In the genomic region with DNA sequence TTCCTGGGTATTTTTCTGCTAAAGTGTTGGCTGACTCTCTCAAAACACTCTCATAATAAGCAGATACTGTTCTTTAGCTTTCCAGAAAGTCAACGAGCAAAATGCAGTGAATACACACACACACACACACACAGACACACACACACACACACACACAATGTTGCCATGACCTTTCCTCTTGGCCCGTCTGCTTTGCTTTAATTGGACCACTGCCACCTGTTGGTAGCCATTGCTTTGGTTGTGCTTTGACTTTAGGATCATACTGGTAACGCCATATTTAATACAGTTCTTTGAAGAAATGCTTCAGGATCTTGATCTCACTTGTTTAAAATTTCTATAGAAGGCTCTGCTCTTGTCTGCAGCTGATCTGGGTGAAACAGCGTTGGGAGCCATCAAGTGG, we compare ENCODE assay signal across 1 cellular context.
TF ChIP-seq lines count a peak whose summit lies in the region.

No MANE protein-coding gene starts in this region.

TF ChIP-seq in HepG2, 621 proteins besides CTCF, POLR2A, EP300 and RAD21:
- TF ChIP-seq, protein P1, sequence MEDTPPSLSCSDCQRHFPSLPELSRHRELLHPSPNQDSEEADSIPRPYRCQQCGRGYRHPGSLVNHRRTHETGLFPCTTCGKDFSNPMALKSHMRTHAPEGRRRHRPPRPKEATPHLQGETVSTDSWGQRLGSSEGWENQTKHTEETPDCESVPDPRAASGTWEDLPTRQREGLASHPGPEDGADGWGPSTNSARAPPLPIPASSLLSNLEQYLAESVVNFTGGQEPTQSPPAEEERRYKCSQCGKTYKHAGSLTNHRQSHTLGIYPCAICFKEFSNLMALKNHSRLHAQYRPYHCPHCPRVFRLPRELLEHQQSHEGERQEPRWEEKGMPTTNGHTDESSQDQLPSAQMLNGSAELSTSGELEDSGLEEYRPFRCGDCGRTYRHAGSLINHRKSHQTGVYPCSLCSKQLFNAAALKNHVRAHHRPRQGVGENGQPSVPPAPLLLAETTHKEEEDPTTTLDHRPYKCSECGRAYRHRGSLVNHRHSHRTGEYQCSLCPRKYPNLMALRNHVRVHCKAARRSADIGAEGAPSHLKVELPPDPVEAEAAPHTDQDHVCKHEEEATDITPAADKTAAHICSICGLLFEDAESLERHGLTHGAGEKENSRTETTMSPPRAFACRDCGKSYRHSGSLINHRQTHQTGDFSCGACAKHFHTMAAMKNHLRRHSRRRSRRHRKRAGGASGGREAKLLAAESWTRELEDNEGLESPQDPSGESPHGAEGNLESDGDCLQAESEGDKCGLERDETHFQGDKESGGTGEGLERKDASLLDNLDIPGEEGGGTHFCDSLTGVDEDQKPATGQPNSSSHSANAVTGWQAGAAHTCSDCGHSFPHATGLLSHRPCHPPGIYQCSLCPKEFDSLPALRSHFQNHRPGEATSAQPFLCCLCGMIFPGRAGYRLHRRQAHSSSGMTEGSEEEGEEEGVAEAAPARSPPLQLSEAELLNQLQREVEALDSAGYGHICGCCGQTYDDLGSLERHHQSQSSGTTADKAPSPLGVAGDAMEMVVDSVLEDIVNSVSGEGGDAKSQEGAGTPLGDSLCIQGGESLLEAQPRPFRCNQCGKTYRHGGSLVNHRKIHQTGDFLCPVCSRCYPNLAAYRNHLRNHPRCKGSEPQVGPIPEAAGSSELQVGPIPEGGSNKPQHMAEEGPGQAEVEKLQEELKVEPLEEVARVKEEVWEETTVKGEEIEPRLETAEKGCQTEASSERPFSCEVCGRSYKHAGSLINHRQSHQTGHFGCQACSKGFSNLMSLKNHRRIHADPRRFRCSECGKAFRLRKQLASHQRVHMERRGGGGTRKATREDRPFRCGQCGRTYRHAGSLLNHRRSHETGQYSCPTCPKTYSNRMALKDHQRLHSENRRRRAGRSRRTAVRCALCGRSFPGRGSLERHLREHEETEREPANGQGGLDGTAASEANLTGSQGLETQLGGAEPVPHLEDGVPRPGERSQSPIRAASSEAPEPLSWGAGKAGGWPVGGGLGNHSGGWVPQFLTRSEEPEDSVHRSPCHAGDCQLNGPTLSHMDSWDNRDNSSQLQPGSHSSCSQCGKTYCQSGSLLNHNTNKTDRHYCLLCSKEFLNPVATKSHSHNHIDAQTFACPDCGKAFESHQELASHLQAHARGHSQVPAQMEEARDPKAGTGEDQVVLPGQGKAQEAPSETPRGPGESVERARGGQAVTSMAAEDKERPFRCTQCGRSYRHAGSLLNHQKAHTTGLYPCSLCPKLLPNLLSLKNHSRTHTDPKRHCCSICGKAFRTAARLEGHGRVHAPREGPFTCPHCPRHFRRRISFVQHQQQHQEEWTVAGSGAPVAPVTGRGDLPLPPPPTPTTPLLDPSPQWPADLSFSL (CRISPR knock-in tag; IDR thresholded peaks at IDR 0.05): peak; percentile 93
- TF ChIP-seq NR2F6 (IDR thresholded peaks at IDR 0.05): peak; percentile 47; the same call in 1 of the 2 replicates
- TF ChIP-seq NR2F6 (CRISPR knock-in tag; IDR thresholded peaks at IDR 0.05): peak; percentile 69
- peak; percentile 87 for TF ChIP-seq MIXL1 (CRISPR knock-in tag; IDR thresholded peaks at IDR 0.05)
- TF ChIP-seq, protein P2, sequence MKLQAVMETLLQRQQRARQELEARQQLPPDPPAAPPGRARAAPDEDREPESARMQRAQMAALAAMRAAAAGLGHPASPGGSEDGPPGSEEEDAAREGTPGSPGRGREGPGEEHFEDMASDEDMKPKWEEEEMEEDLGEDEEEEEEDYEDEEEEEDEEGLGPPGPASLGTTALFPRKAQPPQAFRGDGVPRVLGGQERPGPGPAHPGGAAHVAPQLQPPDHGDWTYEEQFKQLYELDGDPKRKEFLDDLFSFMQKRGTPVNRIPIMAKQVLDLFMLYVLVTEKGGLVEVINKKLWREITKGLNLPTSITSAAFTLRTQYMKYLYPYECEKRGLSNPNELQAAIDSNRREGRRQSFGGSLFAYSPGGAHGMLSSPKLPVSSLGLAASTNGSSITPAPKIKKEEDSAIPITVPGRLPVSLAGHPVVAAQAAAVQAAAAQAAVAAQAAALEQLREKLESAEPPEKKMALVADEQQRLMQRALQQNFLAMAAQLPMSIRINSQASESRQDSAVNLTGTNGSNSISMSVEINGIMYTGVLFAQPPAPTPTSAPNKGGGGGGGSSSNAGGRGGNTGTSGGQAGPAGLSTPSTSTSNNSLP (IDR thresholded peaks at IDR 0.05; ENCODE audit: low read depth, low read length): 0 out of 2 replicates have a peak, but pooled peaks have one; percentile 31
- TF ChIP-seq PHB2 (IDR thresholded peaks at IDR 0.05; ENCODE audit: partially characterized antibody): no peak
- 0 out of 2 replicates have a peak, but pooled peaks have one; percentile 27 for TF ChIP-seq ZMYM4 (CRISPR knock-in tag; IDR thresholded peaks at IDR 0.05)
